Comparison of ENCODE assay signal across 1 cellular context in the genomic region with DNA sequence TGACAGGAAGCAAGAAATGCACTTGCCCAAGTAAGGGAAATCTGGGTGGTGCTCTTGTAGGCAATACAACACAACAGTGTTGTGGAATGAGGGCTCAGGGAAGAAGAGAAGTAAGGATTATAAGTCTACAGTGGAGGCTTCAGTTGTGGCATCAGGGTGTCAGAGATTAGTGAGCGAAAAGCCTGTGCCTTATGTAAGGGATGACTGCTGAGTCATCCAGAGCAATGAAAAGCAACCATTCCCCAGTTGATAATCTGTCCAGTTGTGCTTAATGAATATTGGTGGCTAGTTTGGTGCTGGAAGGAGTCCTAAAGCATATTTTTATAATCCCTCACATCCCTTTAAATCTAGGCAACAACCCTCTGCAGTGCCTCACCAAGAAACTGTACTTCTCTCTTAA.
TF ChIP-seq lines count a peak whose summit lies in the region.

No MANE protein-coding gene starts in this region.

TF ChIP-seq in K562, 482 proteins besides CTCF, POLR2A, EP300 and RAD21 (continued from another document):
- TF ChIP-seq CTBP1 (IDR thresholded peaks at IDR 0.05; ENCODE audit: borderline replicate concordance) (0 out of 2 replicates have a peak, but pooled peaks have one; percentile 28), ZNF274 (IDR thresholded peaks at IDR 0.05; ENCODE audit: borderline replicate concordance, low read depth, low read length) (no peak), CXXC5 (CRISPR knock-in tag; IDR thresholded peaks at IDR 0.05) (no peak), NFE2L1 (tag; IDR thresholded peaks at IDR 0.05; ENCODE audit: borderline replicate concordance, low read depth) (peak; percentile 73), NFE2 (IDR thresholded peaks at IDR 0.05; ENCODE audit: low read depth) (peak; percentile 85), PCBP1 (IDR thresholded peaks at IDR 0.05; ENCODE audit: low read depth, low read length, poor library complexity, severe bottlenecking) (no peak), TCF3 (CRISPR knock-in tag; IDR thresholded peaks at IDR 0.05) (peak; percentile 19; the same call in 1 of the 2 replicates), MAFK (IDR thresholded peaks at IDR 0.05; ENCODE audit: low read length) (peak; percentile 76), ZNF316 (IDR thresholded peaks at IDR 0.05) (peak; percentile 75), RCOR1 (IDR thresholded peaks at IDR 0.05; ENCODE audit: borderline replicate concordance in 1 of 2, low read depth in 2 of 2, low read length in 2 of 2) (peak in 1 of 2 experiments; percentile 29; a peak in 1 of 4 replicates), C11orf30 (IDR thresholded peaks at IDR 0.05; ENCODE audit: low read depth) (peak; percentile 75), NFYB (IDR thresholded peaks at IDR 0.05; ENCODE audit: extremely low read depth, insufficient read length) (no peak), ARID1B (IDR thresholded peaks at IDR 0.05) (peak; percentile 40), SRF (CRISPR knock-in tag; IDR thresholded peaks at IDR 0.05) (peak in 1 of 2 experiments; percentile 79; a peak in 1 of 4 replicates), MAFF (IDR thresholded peaks at IDR 0.05; ENCODE audit: low read length) (peak; percentile 71), JUND (IDR thresholded peaks at IDR 0.05; ENCODE audit: borderline replicate concordance, low read depth, low read length) (peak; percentile 37; the same call in 1 of the 2 replicates), JUND (tag; IDR thresholded peaks at IDR 0.05; ENCODE audit: borderline replicate concordance, low read depth, low read length) (no peak)
- TF ChIP-seq, protein P1, sequence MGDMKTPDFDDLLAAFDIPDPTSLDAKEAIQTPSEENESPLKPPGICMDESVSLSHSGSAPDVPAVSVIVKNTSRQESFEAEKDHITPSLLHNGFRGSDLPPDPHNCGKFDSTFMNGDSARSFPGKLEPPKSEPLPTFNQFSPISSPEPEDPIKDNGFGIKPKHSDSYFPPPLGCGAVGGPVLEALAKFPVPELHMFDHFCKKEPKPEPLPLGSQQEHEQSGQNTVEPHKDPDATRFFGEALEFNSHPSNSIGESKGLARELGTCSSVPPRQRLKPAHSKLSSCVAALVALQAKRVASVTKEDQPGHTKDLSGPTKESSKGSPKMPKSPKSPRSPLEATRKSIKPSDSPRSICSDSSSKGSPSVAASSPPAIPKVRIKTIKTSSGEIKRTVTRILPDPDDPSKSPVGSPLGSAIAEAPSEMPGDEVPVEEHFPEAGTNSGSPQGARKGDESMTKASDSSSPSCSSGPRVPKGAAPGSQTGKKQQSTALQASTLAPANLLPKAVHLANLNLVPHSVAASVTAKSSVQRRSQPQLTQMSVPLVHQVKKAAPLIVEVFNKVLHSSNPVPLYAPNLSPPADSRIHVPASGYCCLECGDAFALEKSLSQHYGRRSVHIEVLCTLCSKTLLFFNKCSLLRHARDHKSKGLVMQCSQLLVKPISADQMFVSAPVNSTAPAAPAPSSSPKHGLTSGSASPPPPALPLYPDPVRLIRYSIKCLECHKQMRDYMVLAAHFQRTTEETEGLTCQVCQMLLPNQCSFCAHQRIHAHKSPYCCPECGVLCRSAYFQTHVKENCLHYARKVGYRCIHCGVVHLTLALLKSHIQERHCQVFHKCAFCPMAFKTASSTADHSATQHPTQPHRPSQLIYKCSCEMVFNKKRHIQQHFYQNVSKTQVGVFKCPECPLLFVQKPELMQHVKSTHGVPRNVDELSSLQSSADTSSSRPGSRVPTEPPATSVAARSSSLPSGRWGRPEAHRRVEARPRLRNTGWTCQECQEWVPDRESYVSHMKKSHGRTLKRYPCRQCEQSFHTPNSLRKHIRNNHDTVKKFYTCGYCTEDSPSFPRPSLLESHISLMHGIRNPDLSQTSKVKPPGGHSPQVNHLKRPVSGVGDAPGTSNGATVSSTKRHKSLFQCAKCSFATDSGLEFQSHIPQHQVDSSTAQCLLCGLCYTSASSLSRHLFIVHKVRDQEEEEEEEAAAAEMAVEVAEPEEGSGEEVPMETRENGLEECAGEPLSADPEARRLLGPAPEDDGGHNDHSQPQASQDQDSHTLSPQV (IDR thresholded peaks at IDR 0.05): peak; percentile 30; the same call in 1 of the 2 replicates
- TF ChIP-seq, protein P2, sequence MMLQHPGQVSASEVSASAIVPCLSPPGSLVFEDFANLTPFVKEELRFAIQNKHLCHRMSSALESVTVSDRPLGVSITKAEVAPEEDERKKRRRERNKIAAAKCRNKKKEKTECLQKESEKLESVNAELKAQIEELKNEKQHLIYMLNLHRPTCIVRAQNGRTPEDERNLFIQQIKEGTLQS (IDR thresholded peaks at IDR 0.05): peak; percentile 22; the same call in 1 of the 2 replicates
- TF ChIP-seq, protein P2 (CRISPR knock-in tag; conservative IDR thresholded peaks at IDR 0.05): no peak
